23 cellular contexts compared by ENCODE assay signal in the genomic region with DNA sequence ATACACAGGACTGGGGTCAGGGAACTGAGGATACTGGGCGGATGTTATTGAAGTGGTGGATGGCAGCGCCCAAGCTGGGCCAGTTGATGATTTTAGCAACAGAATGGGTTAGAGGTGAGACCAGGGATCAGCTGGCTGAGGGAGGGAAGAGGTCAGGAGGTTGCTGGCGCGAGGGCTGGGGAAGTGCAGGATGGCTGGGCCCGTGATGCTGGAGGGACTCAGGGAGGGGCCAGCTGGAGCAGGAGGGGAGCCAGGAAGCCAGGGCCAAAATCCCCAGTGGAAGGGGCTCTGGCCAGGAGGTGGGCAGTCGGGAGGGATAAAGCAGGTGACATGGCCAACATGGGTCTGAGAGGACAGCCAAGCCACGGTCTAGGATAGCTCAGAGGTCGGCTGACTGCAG.
"Had no signal": no experiment of that assay in that cellular context is flagged by ENCODE, and none has a peak within 500 bp of the region (broad histone marks: within the 10 kb centered on the region; RNA-seq: fewer than 3 reads in every experiment).

No MANE protein-coding gene starts in this region.

- H3K27ac Mint-ChIP-seq: activated CD8-positive, alpha-beta T cell treated with anti-CD3 and anti-CD28 coated beads, Interleukin-2, amount 10 ng/mL, durations not matched to agents 7 days and 5 days; activated T-cell treated with anti-CD3 and anti-CD28 coated beads, Interleukin-2, amount 50 U/mL, for 24 hours; mesothelial cell of epicardium; nephron; stimulated activated naive CD8-positive, alpha-beta T cell treated with anti-CD3 and anti-CD28 coated beads, Interleukin-15, Interleukin-2, amounts not matched to agents 100 ng/mL and 50 ng/mL, for 24 hours had no signal

- H3K36me3 ChIP-seq: cardiac muscle cell, colonic mucosa, esophagus muscularis mucosa, tibial artery had no signal

- H3K4me3 Mint-ChIP-seq: activated CD8-positive, alpha-beta T cell treated with anti-CD3 and anti-CD28 coated beads, Interleukin-2, amount 10 ng/mL, durations not matched to agents 7 days and 5 days; activated naive CD8-positive, alpha-beta T cell treated with anti-CD3 and anti-CD28 coated beads for 36 hours; activated T-cell treated with anti-CD3 and anti-CD28 coated beads, Interleukin-2, amount 50 U/mL, for 24 hours; mesothelial cell of epicardium; nephron; stimulated activated naive CD8-positive, alpha-beta T cell treated with anti-CD3 and anti-CD28 coated beads, Interleukin-15, Interleukin-2, amounts not matched to agents 100 ng/mL and 50 ng/mL, for 24 hours had no signal

- H3K27ac ChIP-seq: body of pancreas, cardiac muscle cell, colonic mucosa, esophagus muscularis mucosa, hepatocyte, tibial artery had no signal

- H3K36me3 Mint-ChIP-seq: activated naive CD8-positive, alpha-beta T cell treated with anti-CD3 and anti-CD28 coated beads for 36 hours had no signal

- H3K27me3 ChIP-seq: body of pancreas, cardiac muscle cell, colonic mucosa, esophagus muscularis mucosa, hepatocyte had no signal

- H3K27me3 Mint-ChIP-seq: activated naive CD8-positive, alpha-beta T cell treated with anti-CD3 and anti-CD28 coated beads for 36 hours; activated T-cell treated with anti-CD3 and anti-CD28 coated beads, Interleukin-2, amount 50 U/mL, for 24 hours; stimulated activated naive CD8-positive, alpha-beta T cell treated with anti-CD3 and anti-CD28 coated beads, Interleukin-15, Interleukin-2, amounts not matched to agents 100 ng/mL and 50 ng/mL, for 24 hours had no signal

- DNase-seq: activated CD4-positive, alpha-beta T cell treated with anti-CD3 and anti-CD28 coated beads for 1 hour; activated CD4-positive, alpha-beta T cell treated with anti-CD3 and anti-CD28 coated beads, Interleukin-2, amount 50 U/mL, for 1 hour; activated CD8-positive, alpha-beta memory T cell treated with anti-CD3 and anti-CD28 coated beads, Interleukin-2, amount 50 U/mL, for 4 hours; activated CD8-positive, alpha-beta T cell treated with anti-CD3 and anti-CD28 coated beads, Interleukin-2, amount 10 ng/mL, durations not matched to agents 7 days and 5 days; activated naive CD4-positive, alpha-beta T cell treated with Interleukin-2 at 50 U/mL for 16 hours; activated naive CD8-positive, alpha-beta T cell treated with anti-CD3 and anti-CD28 coated beads for 36 hours; activated T-cell treated with anti-CD3 and anti-CD28 coated beads, Interleukin-2, amount 50 U/mL, for 24 hours; amygdala; colonic mucosa; glutamatergic neuron; left ventricle myocardium superior; mammary epithelial cell; occipital lobe; stimulated activated CD4-positive, alpha-beta T cell treated with anti-CD3 and anti-CD28 coated beads, Interleukin-4, amount 100 ng/mL, for 1 hour; T-helper 9 cell had no signal

- H3K4me3 ChIP-seq: body of pancreas, cardiac muscle cell, colonic mucosa, esophagus muscularis mucosa, hepatocyte, tibial artery had no signal

- H3K4me1 ChIP-seq: body of pancreas, colonic mucosa, esophagus muscularis mucosa, tibial artery had no signal

- H3K4me1 Mint-ChIP-seq: mesothelial cell of epicardium, nephron had no signal

- H3K9me3 Mint-ChIP-seq: activated naive CD8-positive, alpha-beta T cell treated with anti-CD3 and anti-CD28 coated beads for 36 hours; activated T-cell treated with anti-CD3 and anti-CD28 coated beads, Interleukin-2, amount 50 U/mL, for 24 hours; mesothelial cell of epicardium; nephron; stimulated activated naive CD8-positive, alpha-beta T cell treated with anti-CD3 and anti-CD28 coated beads, Interleukin-15, Interleukin-2, amounts not matched to agents 100 ng/mL and 50 ng/mL, for 24 hours had no signal

- ATAC-seq: activated CD8-positive, alpha-beta T cell treated with anti-CD3 and anti-CD28 coated beads, Interleukin-2, amount 10 ng/mL, durations not matched to agents 7 days and 5 days; body of pancreas; left ventricle myocardium superior had no signal

- H3K9me3 ChIP-seq: body of pancreas, colonic mucosa, esophagus muscularis mucosa, tibial artery had no signal
